Comparison of ENCODE assay signal across 1 cellular context in the genomic region with DNA sequence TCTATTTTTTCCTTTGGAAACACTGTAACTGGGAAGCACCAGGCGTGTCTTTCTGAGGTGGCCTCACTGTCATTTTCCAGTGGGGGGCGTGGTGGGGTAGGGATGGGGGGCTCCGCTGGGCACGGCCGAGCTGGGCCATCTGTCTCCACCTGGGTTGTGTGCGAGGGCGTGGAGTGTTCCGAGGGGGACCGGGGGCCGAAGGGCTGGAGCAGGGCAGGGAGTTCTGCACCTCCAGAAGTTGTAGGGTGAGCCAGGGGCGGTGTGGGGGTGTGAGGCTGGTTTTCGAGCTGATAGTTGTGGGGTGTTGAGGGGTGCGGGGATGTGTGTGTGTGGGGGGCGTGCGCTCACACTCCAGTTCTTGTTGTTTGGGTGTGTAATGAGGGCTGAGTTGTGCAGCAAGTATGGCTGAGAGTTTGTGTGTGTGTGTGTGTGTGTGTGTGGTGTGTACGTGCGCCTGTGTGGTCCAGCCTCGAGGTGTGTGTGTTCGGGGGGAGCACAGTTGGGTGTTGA.
TF ChIP-seq lines count a peak whose summit lies in the region.

No MANE protein-coding gene starts in this region.

TF ChIP-seq in HEK293, 187 proteins besides CTCF, POLR2A, EP300 and RAD21 (continued from another document and continues in another):
- no peak for TF ChIP-seq ZNF19 (tag by site-specific recombination; IDR thresholded peaks at IDR 0.05; ENCODE audit: low read depth)
- peak; percentile 62 for TF ChIP-seq PATZ1 (tag by site-specific recombination; IDR thresholded peaks at IDR 0.05)
- TF ChIP-seq ZNF558 (tag by site-specific recombination; IDR thresholded peaks at IDR 0.05): no peak
- TF ChIP-seq, protein P1, sequence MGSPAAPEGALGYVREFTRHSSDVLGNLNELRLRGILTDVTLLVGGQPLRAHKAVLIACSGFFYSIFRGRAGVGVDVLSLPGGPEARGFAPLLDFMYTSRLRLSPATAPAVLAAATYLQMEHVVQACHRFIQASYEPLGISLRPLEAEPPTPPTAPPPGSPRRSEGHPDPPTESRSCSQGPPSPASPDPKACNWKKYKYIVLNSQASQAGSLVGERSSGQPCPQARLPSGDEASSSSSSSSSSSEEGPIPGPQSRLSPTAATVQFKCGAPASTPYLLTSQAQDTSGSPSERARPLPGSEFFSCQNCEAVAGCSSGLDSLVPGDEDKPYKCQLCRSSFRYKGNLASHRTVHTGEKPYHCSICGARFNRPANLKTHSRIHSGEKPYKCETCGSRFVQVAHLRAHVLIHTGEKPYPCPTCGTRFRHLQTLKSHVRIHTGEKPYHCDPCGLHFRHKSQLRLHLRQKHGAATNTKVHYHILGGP (tag by site-specific recombination; IDR thresholded peaks at IDR 0.05): no peak
- TF ChIP-seq HIC1 (tag by site-specific recombination; IDR thresholded peaks at IDR 0.05): no peak
- TF ChIP-seq ZNF704 (tag by site-specific recombination; IDR thresholded peaks at IDR 0.05): no peak
- no peak for TF ChIP-seq ZNF202 (tag by site-specific recombination; IDR thresholded peaks at IDR 0.05; ENCODE audit: borderline replicate concordance)
- TF ChIP-seq, protein P2, sequence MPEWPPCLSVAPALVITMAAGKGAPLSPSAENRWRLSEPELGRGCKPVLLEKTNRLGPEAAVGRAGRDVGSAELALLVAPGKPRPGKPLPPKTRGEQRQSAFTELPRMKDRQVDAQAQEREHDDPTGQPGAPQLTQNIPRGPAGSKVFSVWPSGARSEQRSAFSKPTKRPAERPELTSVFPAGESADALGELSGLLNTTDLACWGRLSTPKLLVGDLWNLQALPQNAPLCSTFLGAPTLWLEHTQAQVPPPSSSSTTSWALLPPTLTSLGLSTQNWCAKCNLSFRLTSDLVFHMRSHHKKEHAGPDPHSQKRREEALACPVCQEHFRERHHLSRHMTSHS (tag by site-specific recombination; IDR thresholded peaks at IDR 0.05): no peak
- TF ChIP-seq ZBTB1 (tag by site-specific recombination; IDR thresholded peaks at IDR 0.05): no peak
- TF ChIP-seq ZNF529 (tag by site-specific recombination; IDR thresholded peaks at IDR 0.05; ENCODE audit: insufficient replicate concordance): no peak
- TF ChIP-seq, protein P3, sequence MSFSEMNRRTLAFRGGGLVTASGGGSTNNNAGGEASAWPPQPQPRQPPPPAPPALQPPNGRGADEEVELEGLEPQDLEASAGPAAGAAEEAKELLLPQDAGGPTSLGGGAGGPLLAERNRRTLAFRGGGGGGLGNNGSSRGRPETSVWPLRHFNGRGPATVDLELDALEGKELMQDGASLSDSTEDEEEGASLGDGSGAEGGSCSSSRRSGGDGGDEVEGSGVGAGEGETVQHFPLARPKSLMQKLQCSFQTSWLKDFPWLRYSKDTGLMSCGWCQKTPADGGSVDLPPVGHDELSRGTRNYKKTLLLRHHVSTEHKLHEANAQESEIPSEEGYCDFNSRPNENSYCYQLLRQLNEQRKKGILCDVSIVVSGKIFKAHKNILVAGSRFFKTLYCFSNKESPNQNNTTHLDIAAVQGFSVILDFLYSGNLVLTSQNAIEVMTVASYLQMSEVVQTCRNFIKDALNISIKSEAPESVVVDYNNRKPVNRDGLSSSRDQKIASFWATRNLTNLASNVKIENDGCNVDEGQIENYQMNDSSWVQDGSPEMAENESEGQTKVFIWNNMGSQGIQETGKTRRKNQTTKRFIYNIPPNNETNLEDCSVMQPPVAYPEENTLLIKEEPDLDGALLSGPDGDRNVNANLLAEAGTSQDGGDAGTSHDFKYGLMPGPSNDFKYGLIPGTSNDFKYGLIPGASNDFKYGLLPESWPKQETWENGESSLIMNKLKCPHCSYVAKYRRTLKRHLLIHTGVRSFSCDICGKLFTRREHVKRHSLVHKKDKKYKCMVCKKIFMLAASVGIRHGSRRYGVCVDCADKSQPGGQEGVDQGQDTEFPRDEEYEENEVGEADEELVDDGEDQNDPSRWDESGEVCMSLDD (tag by site-specific recombination; IDR thresholded peaks at IDR 0.05): peak; percentile 75
- peak; percentile 53; the same call in 1 of the 2 replicates for TF ChIP-seq GLIS2 (tag by site-specific recombination; IDR thresholded peaks at IDR 0.05)
- no peak for TF ChIP-seq ZBTB49 (tag by site-specific recombination; IDR thresholded peaks at IDR 0.05; ENCODE audit: low read depth)
- TF ChIP-seq ZNF274 (IDR thresholded peaks at IDR 0.05; ENCODE audit: low read length): no peak
- TF ChIP-seq ZNF274 (tag by site-specific recombination; IDR thresholded peaks at IDR 0.05; ENCODE audit: borderline replicate concordance): no peak
- no peak for TF ChIP-seq ZNF776 (tag by site-specific recombination; IDR thresholded peaks at IDR 0.05; ENCODE audit: borderline replicate concordance)
- TF ChIP-seq, protein P4, sequence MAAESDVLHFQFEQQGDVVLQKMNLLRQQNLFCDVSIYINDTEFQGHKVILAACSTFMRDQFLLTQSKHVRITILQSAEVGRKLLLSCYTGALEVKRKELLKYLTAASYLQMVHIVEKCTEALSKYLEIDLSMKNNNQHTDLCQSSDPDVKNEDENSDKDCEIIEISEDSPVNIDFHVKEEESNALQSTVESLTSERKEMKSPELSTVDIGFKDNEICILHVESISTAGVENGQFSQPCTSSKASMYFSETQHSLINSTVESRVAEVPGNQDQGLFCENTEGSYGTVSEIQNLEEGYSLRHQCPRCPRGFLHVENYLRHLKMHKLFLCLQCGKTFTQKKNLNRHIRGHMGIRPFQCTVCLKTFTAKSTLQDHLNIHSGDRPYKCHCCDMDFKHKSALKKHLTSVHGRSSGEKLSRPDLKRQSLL (tag by site-specific recombination; IDR thresholded peaks at IDR 0.05): no peak
- no peak for TF ChIP-seq ZBTB20 (tag by site-specific recombination; IDR thresholded peaks at IDR 0.05)
- no peak for TF ChIP-seq ZNF596 (tag by site-specific recombination; IDR thresholded peaks at IDR 0.05)
- no peak for TF ChIP-seq ZNF366 (tag by site-specific recombination; conservative IDR thresholded peaks at IDR 0.05)
- no peak for TF ChIP-seq ZSCAN23 (tag by site-specific recombination; IDR thresholded peaks at IDR 0.05)
- 0 out of 2 replicates have a peak, but pooled peaks have one; percentile 10 for TF ChIP-seq ZNF335 (tag by site-specific recombination; conservative IDR thresholded peaks at IDR 0.05)
- TF ChIP-seq, protein P5, sequence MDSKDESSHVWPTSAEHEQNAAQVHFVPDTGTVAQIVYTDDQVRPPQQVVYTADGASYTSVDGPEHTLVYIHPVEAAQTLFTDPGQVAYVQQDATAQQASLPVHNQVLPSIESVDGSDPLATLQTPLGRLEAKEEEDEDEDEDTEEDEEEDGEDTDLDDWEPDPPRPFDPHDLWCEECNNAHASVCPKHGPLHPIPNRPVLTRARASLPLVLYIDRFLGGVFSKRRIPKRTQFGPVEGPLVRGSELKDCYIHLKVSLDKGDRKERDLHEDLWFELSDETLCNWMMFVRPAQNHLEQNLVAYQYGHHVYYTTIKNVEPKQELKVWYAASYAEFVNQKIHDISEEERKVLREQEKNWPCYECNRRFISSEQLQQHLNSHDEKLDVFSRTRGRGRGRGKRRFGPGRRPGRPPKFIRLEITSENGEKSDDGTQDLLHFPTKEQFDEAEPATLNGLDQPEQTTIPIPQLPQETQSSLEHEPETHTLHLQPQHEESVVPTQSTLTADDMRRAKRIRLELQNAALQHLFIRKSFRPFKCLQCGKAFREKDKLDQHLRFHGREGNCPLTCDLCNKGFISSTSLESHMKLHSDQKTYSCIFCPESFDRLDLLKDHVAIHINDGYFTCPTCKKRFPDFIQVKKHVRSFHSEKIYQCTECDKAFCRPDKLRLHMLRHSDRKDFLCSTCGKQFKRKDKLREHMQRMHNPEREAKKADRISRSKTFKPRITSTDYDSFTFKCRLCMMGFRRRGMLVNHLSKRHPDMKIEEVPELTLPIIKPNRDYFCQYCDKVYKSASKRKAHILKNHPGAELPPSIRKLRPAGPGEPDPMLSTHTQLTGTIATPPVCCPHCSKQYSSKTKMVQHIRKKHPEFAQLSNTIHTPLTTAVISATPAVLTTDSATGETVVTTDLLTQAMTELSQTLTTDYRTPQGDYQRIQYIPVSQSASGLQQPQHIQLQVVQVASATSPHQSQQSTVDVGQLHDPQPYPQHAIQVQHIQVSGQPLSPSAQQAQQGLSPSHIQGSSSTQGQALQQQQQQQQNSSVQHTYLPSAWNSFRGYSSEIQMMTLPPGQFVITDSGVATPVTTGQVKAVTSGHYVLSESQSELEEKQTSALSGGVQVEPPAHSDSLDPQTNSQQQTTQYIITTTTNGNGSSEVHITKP (tag by site-specific recombination; IDR thresholded peaks at IDR 0.05): no peak
- TF ChIP-seq ZFP69B (tag by site-specific recombination; IDR thresholded peaks at IDR 0.05): no peak
- TF ChIP-seq ZNF777 (tag by site-specific recombination; IDR thresholded peaks at IDR 0.05; ENCODE audit: borderline replicate concordance): no peak; the same call in 1 of the 2 replicates
- TF ChIP-seq ZNF23 (tag by site-specific recombination; IDR thresholded peaks at IDR 0.05; ENCODE audit: borderline replicate concordance): no peak
- no peak for TF ChIP-seq PRDM6 (tag by site-specific recombination; IDR thresholded peaks at IDR 0.05)
- no peak for TF ChIP-seq ZNF473 (tag by site-specific recombination; IDR thresholded peaks at IDR 0.05)
- no peak for TF ChIP-seq KLF10 (tag by site-specific recombination; IDR thresholded peaks at IDR 0.05)
- no peak for TF ChIP-seq ZNF266 (tag by site-specific recombination; IDR thresholded peaks at IDR 0.05; ENCODE audit: low read depth)
- no peak for TF ChIP-seq ZNF24 (tag by site-specific recombination; IDR thresholded peaks at IDR 0.05)
- TF ChIP-seq ZNF792 (tag by site-specific recombination; IDR thresholded peaks at IDR 0.05): no peak
- peak; percentile 86 for TF ChIP-seq ZFHX2 (tag by site-specific recombination; conservative IDR thresholded peaks at IDR 0.05)
- no peak for TF ChIP-seq ZNF112 (tag by site-specific recombination; IDR thresholded peaks at IDR 0.05)
